ENCODE assay signal across 8 cellular contexts in the genomic region with DNA sequence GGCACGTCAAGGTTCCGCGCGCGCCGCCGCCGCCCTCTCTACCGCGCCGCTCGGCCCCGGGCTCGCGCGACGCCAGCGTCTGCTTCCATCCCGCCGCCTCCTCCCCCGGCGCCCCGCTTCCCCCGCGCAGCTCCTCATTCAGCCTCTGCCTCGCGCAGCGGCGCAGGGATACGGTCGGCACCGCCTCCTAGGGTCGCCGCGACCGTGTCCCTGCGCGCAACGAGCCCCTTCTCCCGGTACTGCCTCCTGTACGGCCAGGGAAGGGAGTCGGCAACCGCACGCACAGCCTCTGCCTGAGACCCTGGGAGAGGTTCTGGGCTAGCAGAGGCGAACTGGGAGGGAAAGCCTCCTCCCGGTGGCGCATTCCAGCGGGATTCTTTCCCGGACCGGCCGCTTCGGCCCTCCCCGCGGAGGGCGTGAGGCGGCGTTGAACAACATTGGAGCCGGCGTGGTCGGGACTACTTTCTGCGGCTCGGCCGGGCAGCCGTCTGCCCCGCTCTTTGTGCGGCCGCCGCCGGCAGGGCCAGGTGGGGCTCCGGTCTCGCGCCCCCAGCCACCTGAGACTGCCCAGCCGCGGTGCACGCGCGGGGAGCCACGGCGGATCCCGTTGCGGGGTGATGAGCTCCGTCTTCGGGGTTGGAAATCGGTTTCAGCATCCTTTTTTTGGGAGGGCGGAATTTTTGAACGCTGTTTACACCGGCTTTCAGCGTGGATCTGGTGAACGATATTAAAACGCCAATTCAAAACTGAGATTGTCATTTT. TPM values are rescaled to one million over a fixed set of nuclear protein-coding genes. Genes with fewer than 3 reads are reported as not detected.
DNase-seq lines count a peak whose midpoint lies in the region; ATAC-seq, FAIRE-seq and TF ChIP-seq lines count a peak whose summit lies in the region.

LRP6 (minus strand) TSS at position 172 of the 762 bp plus-strand sequence. CDS start 309 bp downstream, outside the sequence.

- CTCF ChIA-PET in CD8-positive, alpha-beta memory T cell (lab: Charles Lee) = no interaction called here

- peak; percentile 16 for FAIRE-seq in HTR-8/SVneo (lab: Jason Lieb, UNC)

- H3K27me3 ChIP-seq in CD8-positive, alpha-beta memory T cell (ENCODE audit: insufficient read depth, low read length, poor library complexity, severe bottlenecking) = no peaks in the 10 kb centered on the region

- H3K4me1 ChIP-seq in CD8-positive, alpha-beta memory T cell (ENCODE audit: insufficient read depth, low read length) = peaks cover 21% of the 10 kb centered on the region

- H3K9me3 Mint-ChIP-seq in CD8-positive, alpha-beta memory T cell = peaks cover 0 to 6% (median 0%) of the 10 kb centered on the region in 5 donors

- peak within 1 kb of the TSS; percentile 16 for H3K27ac ChIP-seq in CD8-positive, alpha-beta memory T cell (ENCODE audit: low read depth, low read length)

- ATAC-seq in GM21367 (IDR thresholded peaks at IDR 0.05; ENCODE audit: unreplicated experiment) = peak; percentile 75

- H3K4me1 Mint-ChIP-seq in CD8-positive, alpha-beta memory T cell = peaks cover 15 to 25% (median 22%) of the 10 kb centered on the region in 3 donors

- POLR2A ChIA-PET in CD8-positive, alpha-beta memory T cell (lab: Charles Lee) = interaction anchor here (0.5 kb wide), 1 partner anchor 448 kb away, joined by 3 read pairs; no protein-coding TSS in a partner anchor

- H3K4me3 ChIP-seq in CD8-positive, alpha-beta memory T cell (ENCODE audit: low read length) = peak within 1 kb of the TSS; percentile 72
- H3K4me3 ChIP-seq in epithelial cell of esophagus (ENCODE audit: low read length) = peak within 1 kb of the TSS; percentile 80

- peak within 1 kb of the TSS in 4 of 8 donors; percentile 29 to 47 (median 31) for H3K27ac Mint-ChIP-seq in CD8-positive, alpha-beta memory T cell

- H3K36me3 Mint-ChIP-seq in CD8-positive, alpha-beta memory T cell = no peaks in the 10 kb centered on the region

- peak; percentile 13 to 75 (median 43) for DNase-seq in CD8-positive, alpha-beta memory T cell
- DNase-seq in HTR-8/SVneo (ENCODE audit: insufficient read length, low spot score) = peak; percentile 80
- DNase-seq in NOMO-1 treated with dmso at 0.1 percent for 144 hours (lab: John Stamatoyannopoulos, UW; ENCODE audit: unreplicated experiment) = peak; percentile 88
- DNase-seq in activated T-cell treated with anti-CD3 and anti-CD28 coated beads for 24 hours (ENCODE audit: low read depth) = peak; percentile 73
- peak; percentile 96 for DNase-seq in epithelial cell of esophagus (ENCODE audit: low read depth)
- peak; percentile 85 for DNase-seq in middle frontal gyrus (ENCODE audit: extremely low spot score, low spot score)
- DNase-seq in stimulated activated CD8-positive, alpha-beta memory T cell treated with anti-CD3 and anti-CD28 coated beads, Interleukin-15, amount 100 ng/mL, for 48 hours (ENCODE audit: low read depth in 2 of 2) = peak; percentile 56 to 65

- no peaks in the 10 kb centered on the region for H3K9me3 ChIP-seq in CD8-positive, alpha-beta memory T cell (ENCODE audit: low read length)

- H3K36me3 ChIP-seq in CD8-positive, alpha-beta memory T cell (ENCODE audit: insufficient read depth, low read length) = no peaks in the 10 kb centered on the region

- peaks cover 28 to 44% of the 10 kb centered on the region in 2 donors for H3K27me3 Mint-ChIP-seq in CD8-positive, alpha-beta memory T cell

- no peak for TF ChIP-seq CTCF in epithelial cell of esophagus (IDR thresholded peaks at IDR 0.05; ENCODE audit: insufficient read depth, low read depth, low read length, missing control alignments)

- peak within 1 kb of the TSS; percentile 58 to 90 (median 82) for H3K4me3 Mint-ChIP-seq in CD8-positive, alpha-beta memory T cell

RNA-seq across cellular contexts. Expression of gene LRP6, which starts in this region (rescaled TPM):
- total RNA-seq in CD8-positive, alpha-beta memory T cell = 1 to 10 TPM in 1 of 2 experiments, under 1 TPM in 1; 0.94 to 2.4 TPM
- 0.12 TPM for polyA plus RNA-seq in CD8-positive, alpha-beta memory T cell

Comparison
In these comparisons a context has a peak if more than half of its experiments do, and no peak if none do; other contexts are left out.
1. Peak in every context shown above with its lines: DNase-seq, ATAC-seq, H3K4me3 ChIP-seq and H3K27ac ChIP-seq.
2. DNase-seq: peak in every context shown above with its lines; median percentile 96 in epithelial cell of esophagus; 88 in NOMO-1 treated with dmso at 0.1 percent for 144 hours; 85 in middle frontal gyrus; 80 in HTR-8/SVneo; 73 in activated T-cell treated with anti-CD3 and anti-CD28 coated beads for 24 hours; 60 in stimulated activated CD8-positive, alpha-beta memory T cell treated with anti-CD3 and anti-CD28 coated beads, Interleukin-15, amount 100 ng/mL, for 48 hours; 43 in CD8-positive, alpha-beta memory T cell.